1 cellular context compared by ENCODE assay signal in the genomic region with DNA sequence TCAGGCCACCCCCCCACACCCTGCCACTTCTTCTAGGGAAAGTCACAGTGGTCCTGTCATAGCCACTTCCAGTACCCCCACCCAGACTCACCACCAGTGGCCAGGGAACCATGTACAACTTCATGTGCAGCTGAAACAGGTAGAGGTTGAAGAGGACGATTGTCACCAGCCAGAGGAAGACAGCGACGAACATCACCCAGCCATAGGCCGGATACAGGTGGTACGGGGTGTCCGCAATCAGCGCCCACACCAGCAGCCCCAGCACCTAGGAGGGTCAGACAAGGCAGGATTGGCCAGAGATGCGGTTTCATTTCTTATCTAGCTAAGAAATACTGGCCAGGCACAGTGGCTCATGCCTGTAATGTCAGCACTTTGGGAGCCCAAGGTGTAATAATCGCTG.
TF ChIP-seq lines count a peak whose summit lies in the region.

No MANE protein-coding gene starts in this region.

TF ChIP-seq in H1, 55 proteins besides CTCF, POLR2A, EP300 and RAD21:
- TF ChIP-seq SP4 (IDR thresholded peaks at IDR 0.05; ENCODE audit: low read length) (no peak), USF2 (IDR thresholded peaks at IDR 0.05; ENCODE audit: low read length) (no peak), SP2 (IDR thresholded peaks at IDR 0.05; ENCODE audit: low read length) (no peak), HDAC2 (IDR thresholded peaks at IDR 0.05; ENCODE audit: borderline replicate concordance in 1 of 2, low read depth in 2 of 2, low read length in 2 of 2) (no peak), KDM1A (IDR thresholded peaks at IDR 0.05; ENCODE audit: borderline replicate concordance, low read length) (no peak), JUN (IDR thresholded peaks at IDR 0.05; ENCODE audit: low read depth, low read length) (no peak), POLR2AphosphoS5 (IDR thresholded peaks at IDR 0.05; ENCODE audit: low read depth, low read length) (no peak), KDM4A (IDR thresholded peaks at IDR 0.05; ENCODE audit: low read depth, low read length, severe bottlenecking) (no peak), RFX5 (IDR thresholded peaks at IDR 0.05; ENCODE audit: borderline replicate concordance, low read depth, low read length) (no peak), MAFK (IDR thresholded peaks at IDR 0.05; ENCODE audit: low read depth, low read length) (no peak), CREB1 (IDR thresholded peaks at IDR 0.05) (no peak), FOSL1 (IDR thresholded peaks at IDR 0.05; ENCODE audit: insufficient read depth, low read depth, low read length) (no peak), SP1 (IDR thresholded peaks at IDR 0.05; ENCODE audit: low read depth, low read length) (no peak), YY1 (IDR thresholded peaks at IDR 0.05; ENCODE audit: low read depth, low read length) (no peak), SIN3A (conservative IDR thresholded peaks at IDR 0.05 in 1 of 2, IDR thresholded peaks at IDR 0.05 in 1 of 2; ENCODE audit: low read depth in 1 of 2, low read length in 2 of 2) (no peak), CHD1 (IDR thresholded peaks at IDR 0.05; ENCODE audit: low read depth, low read length) (no peak)
